Comparison of ENCODE assay signal across 12 cellular contexts in the genomic region with DNA sequence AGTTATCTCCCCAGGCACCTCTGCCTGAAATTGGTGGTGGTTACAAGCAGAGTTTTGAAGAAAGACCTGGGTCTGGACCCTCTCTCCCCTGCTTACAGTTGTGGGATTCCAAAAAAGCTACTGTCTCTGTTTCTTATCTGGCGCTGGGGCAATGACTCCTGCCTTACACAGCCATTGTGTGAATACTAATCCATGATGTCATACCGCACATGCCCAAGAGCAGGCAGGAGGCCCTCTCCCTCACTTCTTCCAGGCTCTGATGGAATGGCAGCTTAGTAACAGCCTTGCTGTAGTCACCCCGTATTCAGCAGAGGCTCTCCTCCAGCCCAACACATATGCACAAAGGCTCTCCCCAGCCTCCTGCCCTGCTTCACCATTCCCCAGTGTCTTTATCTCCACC.
DNase-seq lines count a peak whose midpoint lies in the region; ATAC-seq and TF ChIP-seq lines count a peak whose summit lies in the region.
"Had no signal": no experiment of that assay in that cellular context is flagged by ENCODE, and none has a peak within 500 bp of the region (broad histone marks: within the 10 kb centered on the region; RNA-seq: fewer than 3 reads in every experiment).

No MANE protein-coding gene starts in this region.

- H3K27ac ChIP-seq in osteoblast (ENCODE audit: low read depth, low read length) = peak overlapping the region; percentile 95
- H3K27ac ChIP-seq in caudate nucleus (ENCODE audit: low read depth, low read length) = no peak overlapping the region
- no peak overlapping the region for H3K27ac ChIP-seq in breast epithelium
- H3K27ac ChIP-seq: gastrocnemius medialis had no signal

- CTCF ChIA-PET in activated CD8-positive, alpha-beta T cell treated with anti-CD3 and anti-CD28 coated beads for 36 hours (lab: Charles Lee) = interaction anchor here (1.1 to 5.6 kb wide), 10 partner anchors 10 to 210 kb away, joined by 3 to 25 read pairs (median 13); no protein-coding TSS in a partner anchor
- CTCF ChIA-PET in activated CD8-positive, alpha-beta T cell treated with anti-CD3 and anti-CD28 coated beads, Interleukin-2, amount 10 ng/mL, durations not matched to agents 7 days and 5 days (lab: Charles Lee) = interaction anchor here (1.1 to 3.9 kb wide), 8 partner anchors 11 to 130 kb away, joined by 3 to 14 read pairs (median 4); no protein-coding TSS in a partner anchor

- peak overlapping the region; percentile 49 for H3K4me2 ChIP-seq in osteoblast (ENCODE audit: insufficient read depth, low read length)

- H3K27me3 ChIP-seq in osteoblast (ENCODE audit: insufficient read depth, low read length) (no peaks in the 10 kb centered on the region), breast epithelium (no peaks in the 10 kb centered on the region)
- H3K27me3 ChIP-seq: gastrocnemius medialis had no signal

- no peaks in the 10 kb centered on the region for H3K9me3 ChIP-seq in osteoblast (ENCODE audit: low read depth, low read length)
- H3K9me3 ChIP-seq in breast epithelium = no peaks in the 10 kb centered on the region
- H3K9me3 ChIP-seq: gastrocnemius medialis had no signal

- TF ChIP-seq CTCF in activated CD8-positive, alpha-beta T cell treated with anti-CD3 and anti-CD28 coated beads for 36 hours (IDR thresholded peaks at IDR 0.05) = no peak
- TF ChIP-seq CTCF in osteoblast (IDR thresholded peaks at IDR 0.05; ENCODE audit: extremely low read depth, low read depth, low read length) (no peak), breast epithelium (IDR thresholded peaks at IDR 0.05) (no peak)

- H3K9me3 Mint-ChIP-seq in activated CD8-positive, alpha-beta T cell treated with anti-CD3 and anti-CD28 coated beads for 36 hours = no peaks in the 10 kb centered on the region
- H3K9me3 Mint-ChIP-seq in activated CD8-positive, alpha-beta T cell treated with anti-CD3 and anti-CD28 coated beads, Interleukin-2, amount 10 ng/mL, durations not matched to agents 7 days and 5 days (ENCODE audit: insufficient read depth) = no peaks in the 10 kb centered on the region
- H3K9me3 Mint-ChIP-seq in effector memory CD8-positive, alpha-beta T cell = no peaks in the 10 kb centered on the region

- H4K20me1 ChIP-seq in osteoblast (ENCODE audit: insufficient read depth, low read length) = no peaks in the 10 kb centered on the region

- POLR2A ChIA-PET in activated CD8-positive, alpha-beta T cell treated with anti-CD3 and anti-CD28 coated beads for 36 hours (lab: Charles Lee) = interaction anchor here (0.7 to 2.8 kb wide), 11 partner anchors 13 to 209 kb away, joined by 3 to 10 read pairs (median 4); no protein-coding TSS in a partner anchor
- POLR2A ChIA-PET in activated CD8-positive, alpha-beta T cell treated with anti-CD3 and anti-CD28 coated beads, Interleukin-2, amount 10 ng/mL, durations not matched to agents 7 days and 5 days (lab: Charles Lee) = interaction anchor here (0.7 to 1.6 kb wide), 5 partner anchors 13 to 117 kb away, joined by 3 to 5 read pairs (median 4); no protein-coding TSS in a partner anchor

- H3K4me1 Mint-ChIP-seq in activated CD8-positive, alpha-beta T cell treated with anti-CD3 and anti-CD28 coated beads for 36 hours (ENCODE audit: low read depth) = peaks cover 74% of the 10 kb centered on the region
- peaks cover 27% of the 10 kb centered on the region for H3K4me1 Mint-ChIP-seq in activated CD8-positive, alpha-beta T cell treated with anti-CD3 and anti-CD28 coated beads, Interleukin-2, amount 10 ng/mL, durations not matched to agents 7 days and 5 days (ENCODE audit: low read depth)
- peaks cover 26 to 35% of the 10 kb centered on the region in 2 donors for H3K4me1 Mint-ChIP-seq in effector memory CD8-positive, alpha-beta T cell (ENCODE audit: low read depth in 2 of 2)

- H3K27ac Mint-ChIP-seq in activated CD8-positive, alpha-beta T cell treated with anti-CD3 and anti-CD28 coated beads for 36 hours = peak overlapping the region; percentile 95
- H3K27ac Mint-ChIP-seq in activated CD8-positive, alpha-beta T cell treated with anti-CD3 and anti-CD28 coated beads, Interleukin-2, amount 10 ng/mL, durations not matched to agents 7 days and 5 days = no peak overlapping the region
- peak overlapping the region; percentile 89 to 91 for H3K27ac Mint-ChIP-seq in effector memory CD8-positive, alpha-beta T cell

- H3K27me3 Mint-ChIP-seq in activated CD8-positive, alpha-beta T cell treated with anti-CD3 and anti-CD28 coated beads for 36 hours = no peaks in the 10 kb centered on the region
- no peaks in the 10 kb centered on the region for H3K27me3 Mint-ChIP-seq in activated CD8-positive, alpha-beta T cell treated with anti-CD3 and anti-CD28 coated beads, Interleukin-2, amount 10 ng/mL, durations not matched to agents 7 days and 5 days (ENCODE audit: low read depth)
- no peaks in the 10 kb centered on the region for H3K27me3 Mint-ChIP-seq in effector memory CD8-positive, alpha-beta T cell

- H3K4me3 Mint-ChIP-seq in activated CD8-positive, alpha-beta T cell treated with anti-CD3 and anti-CD28 coated beads for 36 hours = no peak overlapping the region
- H3K4me3 Mint-ChIP-seq in activated CD8-positive, alpha-beta T cell treated with anti-CD3 and anti-CD28 coated beads, Interleukin-2, amount 10 ng/mL, durations not matched to agents 7 days and 5 days = no peak overlapping the region
- H3K4me3 Mint-ChIP-seq in effector memory CD8-positive, alpha-beta T cell = no peak overlapping the region

- H3K4me3 ChIP-seq in osteoblast (ENCODE audit: insufficient read depth, low read length) (no peak overlapping the region), breast epithelium (no peak overlapping the region)
- H3K4me3 ChIP-seq: gastrocnemius medialis had no signal

- no peaks in the 10 kb centered on the region for H3K79me2 ChIP-seq in osteoblast (ENCODE audit: insufficient read depth, low read length)

- H3K4me1 ChIP-seq in osteoblast (ENCODE audit: insufficient read depth, low read length) = peaks cover 41% of the 10 kb centered on the region
- H3K4me1 ChIP-seq in breast epithelium = no peaks in the 10 kb centered on the region

- H3K36me3 Mint-ChIP-seq in activated CD8-positive, alpha-beta T cell treated with anti-CD3 and anti-CD28 coated beads for 36 hours (ENCODE audit: low read depth) = no peaks in the 10 kb centered on the region
- H3K36me3 Mint-ChIP-seq in activated CD8-positive, alpha-beta T cell treated with anti-CD3 and anti-CD28 coated beads, Interleukin-2, amount 10 ng/mL, durations not matched to agents 7 days and 5 days (ENCODE audit: low read depth) = no peaks in the 10 kb centered on the region
- H3K36me3 Mint-ChIP-seq in effector memory CD8-positive, alpha-beta T cell (ENCODE audit: insufficient read depth) = peaks cover 8% of the 10 kb centered on the region

- no peak for ATAC-seq in activated CD8-positive, alpha-beta T cell treated with anti-CD3 and anti-CD28 coated beads for 36 hours
- no peak for ATAC-seq in activated CD8-positive, alpha-beta T cell treated with anti-CD3 and anti-CD28 coated beads, Interleukin-2, amount 10 ng/mL, durations not matched to agents 7 days and 5 days
- ATAC-seq in effector memory CD8-positive, alpha-beta T cell (replicated peaks) = no peak
- ATAC-seq: gastrocnemius medialis had no signal

- peak overlapping the region; percentile 43 for H2AFZ ChIP-seq in osteoblast (ENCODE audit: low read length)

- DNase-seq in activated CD8-positive, alpha-beta T cell treated with anti-CD3 and anti-CD28 coated beads for 36 hours = peak; percentile 37
- no peak for DNase-seq in activated CD8-positive, alpha-beta T cell treated with anti-CD3 and anti-CD28 coated beads, Interleukin-2, amount 10 ng/mL, durations not matched to agents 7 days and 5 days
- DNase-seq in NCI-H226 (peak; percentile 81), osteoblast (ENCODE audit: insufficient read length, low spot score, missing footprints) (peak; percentile 51), caudate nucleus (lab: John Stamatoyannopoulos, UW) (no peak), breast epithelium (ENCODE audit: low spot score in 2 of 2) (no peak)
- no peak for DNase-seq in effector memory CD8-positive, alpha-beta T cell
- no peak for DNase-seq in activated CD4-positive, CD25-positive, alpha-beta regulatory T cell (lab: John Stamatoyannopoulos, UW)
- DNase-seq: gastrocnemius medialis, GOT3, NCI-H510A treated with DMSO at 0.1 percent for 48 hours, retina had no signal

- TF ChIP-seq POLR2A in breast epithelium (IDR thresholded peaks at IDR 0.05) = no peak

- intact Hi-C loops in activated CD8-positive, alpha-beta T cell treated with anti-CD3 and anti-CD28 coated beads for 36 hours (cut with micrococcal nuclease) = loop anchor here (5.0 kb wide), 1 partner anchor 46 kb away; no protein-coding TSS in a partner anchor
- intact Hi-C loops in breast epithelium (cut with DNase I; ENCODE audit: low total_unique reads) = no loop called here

- H3K36me3 ChIP-seq in osteoblast (ENCODE audit: insufficient read depth, low read length) = no peaks in the 10 kb centered on the region
- H3K36me3 ChIP-seq in breast epithelium = no peaks in the 10 kb centered on the region
- H3K36me3 ChIP-seq: gastrocnemius medialis had no signal

Comparison
In these comparisons a context has a peak if more than half of its experiments do, and no peak if none do; other contexts are left out.
1. DNase-seq: peak in activated CD8-positive, alpha-beta T cell treated with anti-CD3 and anti-CD28 coated beads for 36 hours (single experiment), NCI-H226 (single experiment) and osteoblast (single experiment); none in activated CD8-positive, alpha-beta T cell treated with anti-CD3 and anti-CD28 coated beads, Interleukin-2, amount 10 ng/mL, durations not matched to agents 7 days and 5 days (single experiment), effector memory CD8-positive, alpha-beta T cell (0 of 3), caudate nucleus (0 of 61), breast epithelium (0 of 2) and activated CD4-positive, CD25-positive, alpha-beta regulatory T cell (0 of 4).